Comparison of ENCODE assay signal across 1 cellular context in the genomic region with DNA sequence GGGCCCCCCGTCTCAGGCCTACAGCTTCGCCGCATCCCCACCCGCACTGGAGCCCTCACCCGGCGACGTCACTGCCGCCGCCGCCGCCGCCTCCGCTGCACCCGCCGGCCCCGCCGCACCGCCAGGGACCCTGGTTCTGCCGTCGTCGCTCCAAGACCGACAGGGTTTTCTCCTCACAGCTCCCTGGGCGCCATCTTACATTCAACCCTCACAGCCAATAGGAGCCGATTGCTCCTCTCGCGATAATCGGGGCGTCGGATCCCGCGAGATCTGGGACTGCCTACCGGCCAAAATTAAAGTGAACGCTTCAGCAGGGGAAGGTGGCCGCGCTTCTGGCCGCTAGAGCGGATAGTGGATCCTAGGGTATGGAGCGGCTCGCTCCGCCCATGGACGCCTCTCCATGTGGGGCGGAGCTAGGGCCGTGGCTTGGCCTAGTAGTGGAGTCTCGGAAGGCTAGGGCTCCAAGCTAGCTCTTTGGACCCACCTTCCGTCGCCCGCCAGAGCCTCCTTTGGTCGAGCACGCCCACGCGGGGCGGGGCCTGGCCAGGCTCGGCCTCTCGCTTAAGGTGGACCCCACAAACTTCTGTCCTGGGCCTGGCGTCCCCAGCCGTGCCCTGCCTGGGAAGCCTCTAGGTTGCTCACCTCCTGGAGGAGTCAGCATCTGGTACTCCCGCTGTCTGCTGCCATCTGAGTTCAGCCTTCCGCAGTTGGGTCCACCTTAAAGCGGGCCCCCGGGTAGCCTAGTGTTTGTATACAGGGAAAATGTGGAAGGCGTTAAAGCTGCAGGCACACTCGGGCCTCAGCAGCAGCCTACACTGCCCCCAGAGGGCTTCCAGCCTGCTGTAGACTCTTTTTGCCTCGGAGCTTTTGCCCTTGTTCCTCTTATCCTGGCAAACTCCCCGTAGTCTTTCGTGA.
TF ChIP-seq lines count a peak whose summit lies in the region.

A gene with protein sequence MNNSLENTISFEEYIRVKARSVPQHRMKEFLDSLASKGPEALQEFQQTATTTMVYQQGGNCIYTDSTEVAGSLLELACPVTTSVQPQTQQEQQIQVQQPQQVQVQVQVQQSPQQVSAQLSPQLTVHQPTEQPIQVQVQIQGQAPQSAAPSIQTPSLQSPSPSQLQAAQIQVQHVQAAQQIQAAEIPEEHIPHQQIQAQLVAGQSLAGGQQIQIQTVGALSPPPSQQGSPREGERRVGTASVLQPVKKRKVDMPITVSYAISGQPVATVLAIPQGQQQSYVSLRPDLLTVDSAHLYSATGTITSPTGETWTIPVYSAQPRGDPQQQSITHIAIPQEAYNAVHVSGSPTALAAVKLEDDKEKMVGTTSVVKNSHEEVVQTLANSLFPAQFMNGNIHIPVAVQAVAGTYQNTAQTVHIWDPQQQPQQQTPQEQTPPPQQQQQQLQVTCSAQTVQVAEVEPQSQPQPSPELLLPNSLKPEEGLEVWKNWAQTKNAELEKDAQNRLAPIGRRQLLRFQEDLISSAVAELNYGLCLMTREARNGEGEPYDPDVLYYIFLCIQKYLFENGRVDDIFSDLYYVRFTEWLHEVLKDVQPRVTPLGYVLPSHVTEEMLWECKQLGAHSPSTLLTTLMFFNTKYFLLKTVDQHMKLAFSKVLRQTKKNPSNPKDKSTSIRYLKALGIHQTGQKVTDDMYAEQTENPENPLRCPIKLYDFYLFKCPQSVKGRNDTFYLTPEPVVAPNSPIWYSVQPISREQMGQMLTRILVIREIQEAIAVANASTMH (minus strand): TSS at position 219 of the 915 bp plus-strand sequence. CDS start 17,054 bp downstream, outside the sequence.

TF ChIP-seq in HepG2, 621 proteins besides CTCF, POLR2A, EP300 and RAD21 (continued from another document):
- TF ChIP-seq NR1H2 (CRISPR knock-in tag; IDR thresholded peaks at IDR 0.05; ENCODE audit: borderline replicate concordance, low read depth) (peak; percentile 34; the same call in 1 of the 2 replicates), MAFG (CRISPR knock-in tag; IDR thresholded peaks at IDR 0.05) (no peak), RORA (CRISPR knock-in tag; IDR thresholded peaks at IDR 0.05) (no peak), PHF21A (CRISPR knock-in tag; IDR thresholded peaks at IDR 0.05) (peak; percentile 75), SP5 (CRISPR knock-in tag; IDR thresholded peaks at IDR 0.05; ENCODE audit: borderline replicate concordance, low read depth) (peak; percentile 51), ZNF160 (CRISPR knock-in tag; IDR thresholded peaks at IDR 0.05) (no peak), ZMYM2 (CRISPR knock-in tag; IDR thresholded peaks at IDR 0.05) (no peak), DNMT3B (CRISPR knock-in tag; conservative IDR thresholded peaks at IDR 0.05) (no peak; the same call in 1 of the 2 replicates), HES4 (CRISPR knock-in tag; IDR thresholded peaks at IDR 0.05; ENCODE audit: borderline replicate concordance) (no peak), SYNCRIP (IDR thresholded peaks at IDR 0.05; ENCODE audit: insufficient read depth, low read depth, low read length) (no peak), DPF2 (CRISPR knock-in tag; IDR thresholded peaks at IDR 0.05; ENCODE audit: borderline replicate concordance, low read depth) (no peak)
- TF ChIP-seq, protein P1, sequence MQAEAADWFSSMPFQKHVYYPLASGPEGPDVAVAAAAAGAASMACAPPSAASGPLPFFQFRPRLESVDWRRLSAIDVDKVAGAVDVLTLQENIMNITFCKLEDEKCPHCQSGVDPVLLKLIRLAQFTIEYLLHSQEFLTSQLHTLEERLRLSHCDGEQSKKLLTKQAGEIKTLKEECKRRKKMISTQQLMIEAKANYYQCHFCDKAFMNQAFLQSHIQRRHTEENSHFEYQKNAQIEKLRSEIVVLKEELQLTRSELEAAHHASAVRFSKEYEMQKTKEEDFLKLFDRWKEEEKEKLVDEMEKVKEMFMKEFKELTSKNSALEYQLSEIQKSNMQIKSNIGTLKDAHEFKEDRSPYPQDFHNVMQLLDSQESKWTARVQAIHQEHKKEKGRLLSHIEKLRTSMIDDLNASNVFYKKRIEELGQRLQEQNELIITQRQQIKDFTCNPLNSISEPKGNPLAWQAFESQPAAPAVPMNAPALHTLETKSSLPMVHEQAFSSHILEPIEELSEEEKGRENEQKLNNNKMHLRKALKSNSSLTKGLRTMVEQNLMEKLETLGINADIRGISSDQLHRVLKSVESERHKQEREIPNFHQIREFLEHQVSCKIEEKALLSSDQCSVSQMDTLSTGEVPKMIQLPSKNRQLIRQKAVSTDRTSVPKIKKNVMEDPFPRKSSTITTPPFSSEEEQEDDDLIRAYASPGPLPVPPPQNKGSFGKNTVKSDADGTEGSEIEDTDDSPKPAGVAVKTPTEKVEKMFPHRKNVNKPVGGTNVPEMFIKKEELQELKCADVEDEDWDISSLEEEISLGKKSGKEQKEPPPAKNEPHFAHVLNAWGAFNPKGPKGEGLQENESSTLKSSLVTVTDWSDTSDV (CRISPR knock-in tag; IDR thresholded peaks at IDR 0.05), result no peak; the same call in 1 of the 2 replicates
- TF ChIP-seq, protein P2, sequence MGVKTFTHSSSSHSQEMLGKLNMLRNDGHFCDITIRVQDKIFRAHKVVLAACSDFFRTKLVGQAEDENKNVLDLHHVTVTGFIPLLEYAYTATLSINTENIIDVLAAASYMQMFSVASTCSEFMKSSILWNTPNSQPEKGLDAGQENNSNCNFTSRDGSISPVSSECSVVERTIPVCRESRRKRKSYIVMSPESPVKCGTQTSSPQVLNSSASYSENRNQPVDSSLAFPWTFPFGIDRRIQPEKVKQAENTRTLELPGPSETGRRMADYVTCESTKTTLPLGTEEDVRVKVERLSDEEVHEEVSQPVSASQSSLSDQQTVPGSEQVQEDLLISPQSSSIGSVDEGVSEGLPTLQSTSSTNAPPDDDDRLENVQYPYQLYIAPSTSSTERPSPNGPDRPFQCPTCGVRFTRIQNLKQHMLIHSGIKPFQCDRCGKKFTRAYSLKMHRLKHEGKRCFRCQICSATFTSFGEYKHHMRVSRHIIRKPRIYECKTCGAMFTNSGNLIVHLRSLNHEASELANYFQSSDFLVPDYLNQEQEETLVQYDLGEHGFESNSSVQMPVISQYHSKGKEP (CRISPR knock-in tag; IDR thresholded peaks at IDR 0.05), result no peak
